In the genomic region with DNA sequence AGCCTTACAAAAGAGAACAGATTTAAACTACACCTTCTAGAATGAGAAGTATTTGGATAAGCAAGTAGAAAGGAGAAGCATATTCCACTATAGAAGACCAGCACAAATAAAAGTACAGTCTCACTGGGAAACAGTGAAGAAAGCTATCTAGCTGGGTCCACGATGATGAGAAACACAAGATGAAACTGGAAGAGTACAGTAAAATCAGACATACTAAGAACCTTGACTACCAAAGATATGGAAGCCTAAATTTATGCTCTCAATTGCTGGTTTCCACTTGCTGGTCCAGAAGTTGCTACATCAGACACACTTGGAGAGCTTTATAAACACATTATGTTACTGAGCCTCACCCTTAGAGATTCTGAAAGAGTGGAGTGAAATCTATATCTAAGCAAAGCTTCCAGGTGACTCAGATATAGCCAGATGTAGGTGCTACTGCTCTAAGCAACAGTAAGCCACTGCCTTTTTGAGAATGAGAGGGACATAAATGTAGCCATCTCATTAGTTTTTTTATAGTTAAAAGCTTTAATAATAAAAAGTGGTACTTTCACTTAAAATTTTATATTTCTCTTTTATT, we compare ENCODE assay signal across 1 cellular context.
TF ChIP-seq lines count a peak whose summit lies in the region.

No MANE protein-coding gene starts in this region.

TF ChIP-seq in GM12878, 131 proteins besides CTCF, POLR2A, EP300 and RAD21 (continued from another document):
- TF ChIP-seq, protein P1, sequence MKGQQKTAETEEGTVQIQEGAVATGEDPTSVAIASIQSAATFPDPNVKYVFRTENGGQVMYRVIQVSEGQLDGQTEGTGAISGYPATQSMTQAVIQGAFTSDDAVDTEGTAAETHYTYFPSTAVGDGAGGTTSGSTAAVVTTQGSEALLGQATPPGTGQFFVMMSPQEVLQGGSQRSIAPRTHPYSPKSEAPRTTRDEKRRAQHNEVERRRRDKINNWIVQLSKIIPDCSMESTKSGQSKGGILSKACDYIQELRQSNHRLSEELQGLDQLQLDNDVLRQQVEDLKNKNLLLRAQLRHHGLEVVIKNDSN (IDR thresholded peaks at IDR 0.05; ENCODE audit: borderline replicate concordance, extremely low read length, insufficient read depth, low read depth, low read length) = no peak
